Comparison of ENCODE assay signal across 21 cellular contexts in genomic region chr6:111610548-111611172, GRCh38. TPM values are rescaled to one million over a fixed set of nuclear protein-coding genes. Genes with fewer than 3 reads are reported as not detected.
DNase-seq lines count a peak whose midpoint lies in the region; ATAC-seq, FAIRE-seq and TF ChIP-seq lines count a peak whose summit lies in the region.
"Had no signal": no experiment of that assay in that cellular context is flagged by ENCODE, and none has a peak within 500 bp of the region (broad histone marks: within the 10 kb centered on the region; RNA-seq: fewer than 3 reads in every experiment).

No MANE protein-coding gene starts in this region.

- intact Hi-C loops in body of pancreas (cut with DNase I) = no loop called here
- intact Hi-C loops in HepG2 (cut with micrococcal nuclease; ENCODE audit: unreplicated experiment) = loop anchor here (1.0 to 5.0 kb wide), 3 partner anchors 38 to 128 kb away; partner anchors contain the start of gene REV3L
- intact Hi-C loops in CD4-positive, alpha-beta memory T cell (cut with micrococcal nuclease) = no loop called here
- intact Hi-C loops in OCI-LY7 (cut with micrococcal nuclease; ENCODE audit: unreplicated experiment) = no loop called here

- H3K4me3 ChIP-seq in BLaER1 treated with 17β-estradiol and CSF1 and Interleukin-3, amounts not matched to agents 10 nM and 100 nM = no peak overlapping the region
- H3K4me3 ChIP-seq in body of pancreas (no peak overlapping the region), HepG2 (replicated peaks in 1 of 3; ENCODE audit: insufficient read depth in 1 of 3, low read depth in 2 of 3, low read length in 3 of 3) (peak overlapping the region; percentile 2 to 19 (median 8); a peak in 2 of 6 replicates), OCI-LY7 (ENCODE audit: low read depth, low read length, poor library complexity, severe bottlenecking) (no peak overlapping the region)
- H3K4me3 ChIP-seq in CD4-positive, alpha-beta memory T cell (ENCODE audit: low read length in 2 of 2) = no peak overlapping the region

- no peak for TF ChIP-seq POLR2A in body of pancreas (IDR thresholded peaks at IDR 0.05)
- TF ChIP-seq POLR2A in HepG2 (IDR thresholded peaks at IDR 0.05; ENCODE audit: insufficient read depth in 1 of 2, low read depth in 2 of 2, low read length in 2 of 2) = no peak

- peak; percentile 28 for ATAC-seq in body of pancreas
- peak; percentile 81 for ATAC-seq in HepG2
- ATAC-seq: CD8-positive, alpha-beta T cell; Right ventricle myocardium inferior had no signal

- H3K4me3 Mint-ChIP-seq in CD4-positive, alpha-beta memory T cell = no peak overlapping the region
- H3K4me3 Mint-ChIP-seq: CD8-positive, alpha-beta T cell; HFFc6 had no signal

- peaks cover 36 to 59% (median 50%) of the 10 kb centered on the region in 10 experiments for H3K4me1 ChIP-seq in BLaER1 treated with 17β-estradiol and CSF1 and Interleukin-3, amounts not matched to agents 10 nM and 100 nM
- H3K4me1 ChIP-seq in body of pancreas (peaks cover 3% of the 10 kb centered on the region), HepG2 (ENCODE audit: insufficient read depth, low read length) (peaks cover 87% of the 10 kb centered on the region), OCI-LY7 (ENCODE audit: insufficient read depth, low read length, poor library complexity, severe bottlenecking) (peaks cover 13% of the 10 kb centered on the region)
- peaks cover 9% of the 10 kb centered on the region for H3K4me1 ChIP-seq in CD4-positive, alpha-beta memory T cell (ENCODE audit: insufficient read depth, low read length)

- H3K4me1 Mint-ChIP-seq in CD4-positive, alpha-beta memory T cell = peaks cover 2 to 11% (median 8%) of the 10 kb centered on the region in 4 donors

- H4K20me1 ChIP-seq in BLaER1 treated with 17β-estradiol and CSF1 and Interleukin-3, amounts not matched to agents 10 nM and 100 nM = no peaks in the 10 kb centered on the region
- H4K20me1 ChIP-seq in HepG2 (ENCODE audit: insufficient read depth, low read length) = no peaks in the 10 kb centered on the region
- H4K20me1 ChIP-seq in OCI-LY7 (ENCODE audit: insufficient read depth, low read length) = no peaks in the 10 kb centered on the region

- peaks cover 14 to 25% (median 20%) of the 10 kb centered on the region in 11 experiments for H3K9me3 ChIP-seq in BLaER1 treated with 17β-estradiol and CSF1 and Interleukin-3, amounts not matched to agents 10 nM and 100 nM (replicated peaks in 1 of 11)
- H3K9me3 ChIP-seq in body of pancreas = no peaks in the 10 kb centered on the region
- H3K9me3 ChIP-seq in HepG2 (ENCODE audit: low read length) = no peaks in the 10 kb centered on the region
- no peaks in the 10 kb centered on the region for H3K9me3 ChIP-seq in CD4-positive, alpha-beta memory T cell (ENCODE audit: control insufficient read depth in 1 of 2, low read length in 2 of 2)
- H3K9me3 ChIP-seq in OCI-LY7 (ENCODE audit: low read length) = no peaks in the 10 kb centered on the region
- H3K9me3 ChIP-seq: BE2C had no signal

- TF ChIP-seq EP300 in HepG2 (IDR thresholded peaks at IDR 0.05; ENCODE audit: low read depth in 2 of 2, low read length in 2 of 2) = peak; percentile 39 to 70; a peak in 2 of 4 replicates
- TF ChIP-seq EP300 in HepG2 (CRISPR knock-in tag; IDR thresholded peaks at IDR 0.05; ENCODE audit: borderline replicate concordance) = peak; percentile 66

- peak overlapping the region in 3 of 11 experiments; percentile 0 to 13 (median 7); a peak in 2 of 22 replicates for H3K27ac ChIP-seq in BLaER1 treated with 17β-estradiol and CSF1 and Interleukin-3, amounts not matched to agents 10 nM and 100 nM
- H3K27ac ChIP-seq in body of pancreas = peak overlapping the region in 2 of 4 donors; percentile 18 to 26
- H3K27ac ChIP-seq in HepG2 (ENCODE audit: extremely low read length, insufficient read depth, low read length) = peak overlapping the region; percentile 35
- H3K27ac ChIP-seq in CD4-positive, alpha-beta memory T cell (ENCODE audit: low read depth, low read length) = no peak overlapping the region
- no peak overlapping the region for H3K27ac ChIP-seq in OCI-LY7 (ENCODE audit: low read depth, low read length, poor library complexity, severe bottlenecking)

- no peaks in the 10 kb centered on the region for H3K27me3 ChIP-seq in BLaER1 treated with 17β-estradiol and CSF1 and Interleukin-3, amounts not matched to agents 10 nM and 100 nM
- H3K27me3 ChIP-seq in body of pancreas = no peaks in the 10 kb centered on the region
- no peaks in the 10 kb centered on the region; a peak in 1 of 5 replicates for H3K27me3 ChIP-seq in HepG2 (ENCODE audit: control insufficient read depth in 1 of 2, insufficient read depth in 2 of 2, low read length in 2 of 2)
- no peaks in the 10 kb centered on the region for H3K27me3 ChIP-seq in CD4-positive, alpha-beta memory T cell (ENCODE audit: insufficient read depth, low read length)
- H3K27me3 ChIP-seq: BE2C had no signal

- peaks cover 3 to 6% of the 10 kb centered on the region in 2 donors for H3K27me3 Mint-ChIP-seq in CD4-positive, alpha-beta memory T cell

- BruUV-seq in HepG2 (replicated peaks; lab: Mats Ljungman, UMichigan) (no TSS peak), OCI-LY7 (replicated peaks; lab: Mats Ljungman, UMichigan) (no TSS peak)

- peak overlapping the region in 6 of 11 experiments; percentile 4 to 98 (median 59); a peak in 8 of 22 replicates for H3K4me2 ChIP-seq in BLaER1 treated with 17β-estradiol and CSF1 and Interleukin-3, amounts not matched to agents 10 nM and 100 nM
- H3K4me2 ChIP-seq in HepG2 (ENCODE audit: low read depth, low read length) (peak overlapping the region; percentile 66), OCI-LY7 (ENCODE audit: low read length) (no peak overlapping the region)

- H3K79me2 ChIP-seq in HepG2 (ENCODE audit: insufficient read depth, low read length) (no peaks in the 10 kb centered on the region), OCI-LY7 (ENCODE audit: insufficient read depth, low read depth, low read length) (no peaks in the 10 kb centered on the region)

- H3K27ac Mint-ChIP-seq in CD4-positive, alpha-beta memory T cell = no peak overlapping the region
- H3K27ac Mint-ChIP-seq: CD8-positive, alpha-beta T cell; HFFc6 had no signal

- peaks cover 4 to 5% of the 10 kb centered on the region in 2 donors for H3K36me3 Mint-ChIP-seq in CD4-positive, alpha-beta memory T cell

- no peak overlapping the region for H3K9ac ChIP-seq in BLaER1 treated with 17β-estradiol and CSF1 and Interleukin-3, amounts not matched to agents 10 nM and 100 nM
- H3K9ac ChIP-seq in HepG2 (ENCODE audit: insufficient read depth, low read depth, low read length) = 0 out of 2 replicates have a peak overlapping the region, but pooled peaks have one; percentile 2

- H3K36me3 ChIP-seq in BLaER1 treated with 17β-estradiol and CSF1 and Interleukin-3, amounts not matched to agents 10 nM and 100 nM = no peaks in the 10 kb centered on the region
- H3K36me3 ChIP-seq in body of pancreas (replicated peaks in 1 of 2; ENCODE audit: insufficient read depth in 1 of 2, low read depth in 2 of 2) (no peaks in the 10 kb centered on the region), HepG2 (replicated peaks in 1 of 2; ENCODE audit: control insufficient read depth in 1 of 2, insufficient read depth in 2 of 2, low read length in 2 of 2) (no peaks in the 10 kb centered on the region), OCI-LY7 (ENCODE audit: insufficient read depth, low read length) (no peaks in the 10 kb centered on the region)
- H3K36me3 ChIP-seq in CD4-positive, alpha-beta memory T cell (ENCODE audit: insufficient read depth, low read length) = no peaks in the 10 kb centered on the region
- H3K36me3 ChIP-seq: BE2C had no signal

- no peak for DNase-seq in body of pancreas
- peak; percentile 87 for DNase-seq in HepG2 (ENCODE audit: low spot score)
- DNase-seq in renal cortical epithelial cell (ENCODE audit: low read depth) = peak; percentile 79
- DNase-seq in CD4-positive, alpha-beta memory T cell = no peak
- DNase-seq in activated T-cell treated with anti-CD3 and anti-CD28 coated beads, Interleukin-2, amount 50 U/mL, for 1 hour = no peak
- no peak for DNase-seq in stimulated activated CD4-positive, alpha-beta T cell treated with anti-CD3 and anti-CD28 coated beads, Interleukin-12 subunit alpha, Interleukin-12 subunit beta, amount 100 ng/mL, for 4 hours
- DNase-seq in OCI-LY7 (ENCODE audit: low spot score) = no peak
- DNase-seq: BE2C; CD8-positive, alpha-beta T cell; DND-41; H7; HFFc6; IMR-90; NCI-H1048; NCI-H1436 treated with DMSO at 0.1 percent for 48 hours; NCI-H2029 treated with DMSO at 0.1 percent for 48 hours; NCI-H2171; NCI-H446 had no signal

- POLR2A ChIA-PET in HepG2 (lab: Yijun Ruan, JAX) = interaction anchor here (1.8 kb wide), 1 partner anchor 38 kb away, joined by 4 read pairs; no protein-coding TSS in a partner anchor
- POLR2A ChIA-PET in CD4-positive, alpha-beta memory T cell (lab: Charles Lee; ENCODE audit: partially characterized antibody) = no interaction called here
- POLR2A ChIA-PET in OCI-LY7 (lab: Charles Lee) = no interaction called here

- 65 to 83% methylated on average over 2 of the region's 2 CpGs for WGBS in body of pancreas, 2 donors
- 0% methylated on average over 2 of the region's 2 CpGs for WGBS in HepG2 (ENCODE audit: low lambda C conversion rate)

- no peak for TF ChIP-seq RAD21 in HepG2 (CRISPR knock-in tag; IDR thresholded peaks at IDR 0.05)

- peaks cover 0 to 7% (median 1%) of the 10 kb centered on the region in 8 donors for H3K9me3 Mint-ChIP-seq in CD4-positive, alpha-beta memory T cell
- H3K9me3 Mint-ChIP-seq: CD8-positive, alpha-beta T cell had no signal

- no peak for TF ChIP-seq CTCF in body of pancreas (IDR thresholded peaks at IDR 0.05)
- no peak for TF ChIP-seq CTCF in HepG2 (CRISPR knock-in tag; IDR thresholded peaks at IDR 0.05)
- TF ChIP-seq CTCF in OCI-LY7 (conservative IDR thresholded peaks at IDR 0.05; ENCODE audit: low read length) = no peak

- H3K9me2 ChIP-seq in OCI-LY7 (ENCODE audit: insufficient read depth, low read length) = no peaks in the 10 kb centered on the region

- peak; percentile 76 for FAIRE-seq in HepG2 (lab: Jason Lieb, UNC)
- FAIRE-seq: RCC 7860 had no signal

- CTCF ChIA-PET in HepG2 (lab: Yijun Ruan, JAX; ENCODE audit: low intra/inter-chr PET ratio, low total read pairs) = no interaction called here
- CTCF ChIA-PET in CD4-positive, alpha-beta memory T cell (lab: Charles Lee; ENCODE audit: partially characterized antibody) = no interaction called here
- CTCF ChIA-PET in OCI-LY7 (lab: Charles Lee; ENCODE audit: unreplicated experiment) = no interaction called here

- in situ Hi-C loops in HepG2 (cut with HindIII; ENCODE audit: extremely low pct_ligation_motif_present, low pct_unique_long_range_greater_than_20kb) = no loop called here

- H2AFZ ChIP-seq in HepG2 (ENCODE audit: low read length) (peak overlapping the region; percentile 48), OCI-LY7 (ENCODE audit: low read length) (no peak overlapping the region)

RNA-seq across cellular contexts. Expression of gene TRAF3IP2, which starts 5.0 kb away (rescaled TPM):
- total RNA-seq in body of pancreas (10 to 100 TPM; 15.8 to 29.0 TPM), HepG2 (2016; rRNA removed; fragmentation: Illumina TruSeq; extraction: Trizol) (7.2 and 8.1 TPM in 2 replicates), renal cortical epithelial cell (16.6 and 23.4 TPM in 2 replicates), OCI-LY7 (2022) (20.3 and 21.9 TPM in 2 replicates)
- total RNA-seq in HepG2 (2016; cell fraction: cytosol; rRNA removed; fragmentation: Illumina TruSeq; extraction: Trizol; ENCODE audit: low read depth) = 3.0 and 3.4 TPM in 2 replicates
- 6.7 and 7.7 TPM in 2 replicates for total RNA-seq in HepG2 (2016; cell fraction: insoluble cytoplasmic fraction; rRNA removed; fragmentation: Illumina TruSeq; extraction: Trizol)
- total RNA-seq in HepG2 (2016; cell fraction: membrane; rRNA removed; fragmentation: Illumina TruSeq; extraction: Trizol) = 8.2 and 8.7 TPM in 2 replicates
- total RNA-seq in HepG2 (2016; cell fraction: nucleus; rRNA removed; fragmentation: Illumina TruSeq; extraction: Trizol) = 4.9 and 7.7 TPM in 2 replicates
- polyA plus RNA-seq in HepG2 (2011; rRNA removed) = 6.7 and 9.0 TPM in 2 replicates
- 6.2 and 8.5 TPM in 2 replicates for polyA plus RNA-seq in HepG2 (2011; cell fraction: cytosol; rRNA removed)
- 3.9 and 4.2 TPM in 2 replicates for polyA plus RNA-seq in HepG2 (2011; cell fraction: nucleus; rRNA removed)
- polyA plus RNA-seq in HepG2 (2012) = 7.5 and 14.6 TPM in 2 replicates
- 2.9 and 3.1 TPM in 2 replicates for polyA plus RNA-seq in HepG2 (2016; cell fraction: cytosol; fragmentation: Illumina TruSeq; extraction: Trizol; ENCODE audit: low read depth)
- polyA plus RNA-seq in HepG2 (2016; cell fraction: insoluble cytoplasmic fraction; fragmentation: Illumina TruSeq; extraction: Trizol; ENCODE audit: low read depth) = 7.0 and 10.0 TPM in 2 replicates
- polyA plus RNA-seq in HepG2 (2016; cell fraction: membrane; fragmentation: Illumina TruSeq; extraction: Trizol; ENCODE audit: low read depth) = 5.9 and 7.5 TPM in 2 replicates
- 4.2 and 6.1 TPM in 2 replicates for polyA plus RNA-seq in HepG2 (2016; cell fraction: nucleus; fragmentation: Illumina TruSeq; extraction: Trizol; ENCODE audit: insufficient read depth, low read depth)
- polyA minus RNA-seq in HepG2 (2011; rRNA and poly(A)+ RNA removed; ENCODE audit: low replicate concordance) = 22.7 and 33.3 TPM in 2 replicates
- 5.7 and 6.9 TPM in 2 replicates for polyA minus RNA-seq in HepG2 (2011; cell fraction: cytosol; rRNA and poly(A)+ RNA removed)
- 5.8 TPM in 2 replicates for polyA minus RNA-seq in HepG2 (2011; cell fraction: nucleus; rRNA and poly(A)+ RNA removed)
- total RNA-seq in CD4-positive, alpha-beta memory T cell = 10 to 100 TPM; 18.2 to 19.7 TPM
- 10 to 100 TPM; 15.6 to 17.8 TPM for polyA plus RNA-seq in CD4-positive, alpha-beta memory T cell
- 9.4 and 9.5 TPM in 2 replicates for total RNA-seq in OCI-LY7 (2014; rRNA removed; shearing (Covaris generic))

Comparison
In these comparisons a context has a peak if more than half of its experiments do, and no peak if none do; other contexts are left out.
1. H3K4me3 ChIP-seq: peak in HepG2 (3 of 3); none in BLaER1 treated with 17β-estradiol and CSF1 and Interleukin-3, amounts not matched to agents 10 nM and 100 nM (0 of 10), body of pancreas (0 of 2), CD4-positive, alpha-beta memory T cell (0 of 2) and OCI-LY7 (single experiment).
2. DNase-seq: peak in HepG2 (single experiment) and renal cortical epithelial cell (single experiment); none in body of pancreas (0 of 4), CD4-positive, alpha-beta memory T cell (0 of 5), activated T-cell treated with anti-CD3 and anti-CD28 coated beads, Interleukin-2, amount 50 U/mL, for 1 hour (single experiment), stimulated activated CD4-positive, alpha-beta T cell treated with anti-CD3 and anti-CD28 coated beads, Interleukin-12 subunit alpha, Interleukin-12 subunit beta, amount 100 ng/mL, for 4 hours (single experiment) and OCI-LY7 (single experiment).